1 cellular context compared by ENCODE assay signal in the genomic region with DNA sequence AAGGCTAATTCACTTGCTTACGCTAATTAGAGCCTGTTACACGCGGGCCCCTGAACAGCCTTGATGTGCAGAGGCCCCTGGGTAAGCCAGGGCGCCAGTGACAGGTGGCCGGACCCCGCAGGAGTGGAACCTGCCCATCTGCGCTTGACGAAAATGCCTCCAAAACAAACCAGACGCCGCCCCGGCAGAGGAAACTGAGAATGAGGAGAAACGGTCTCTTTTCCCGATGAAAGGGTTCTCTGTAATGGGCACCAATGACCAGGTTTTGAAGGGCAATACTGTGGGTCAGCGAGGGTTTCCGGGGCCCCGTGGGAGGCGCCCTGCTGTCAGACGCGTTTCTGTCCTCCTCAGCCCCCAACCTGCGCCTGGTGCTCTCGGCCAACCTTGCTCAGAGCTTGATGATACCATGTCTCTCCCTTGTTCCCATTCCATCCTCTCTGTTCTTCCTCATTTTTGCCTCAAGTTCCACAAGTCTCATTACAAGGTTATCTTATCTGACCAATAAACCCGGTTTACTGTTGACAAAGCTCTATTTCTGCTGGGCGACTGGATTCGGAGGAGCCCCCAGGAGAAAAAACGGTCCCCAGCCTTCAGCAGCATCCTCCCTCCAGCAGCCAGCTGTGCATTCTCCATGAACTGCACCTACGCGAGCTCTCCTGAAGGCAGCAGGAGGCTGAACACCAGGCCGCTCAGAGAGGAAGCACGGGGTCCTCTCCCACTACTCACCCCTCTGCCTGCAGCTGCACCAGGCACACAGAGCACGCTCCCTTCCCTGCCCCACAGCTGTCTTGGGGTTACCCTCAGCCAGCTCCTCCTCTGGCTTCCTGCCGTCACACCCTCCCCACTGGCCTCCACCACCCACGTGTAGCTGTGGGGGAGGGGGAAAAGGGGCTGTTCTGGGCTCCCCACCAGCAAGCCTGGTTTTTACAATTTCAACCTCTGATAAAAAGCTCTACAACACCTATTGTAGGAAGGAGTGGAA.
TF ChIP-seq lines count a peak whose summit lies in the region.

No MANE protein-coding gene starts in this region.

TF ChIP-seq in K562, 482 proteins besides CTCF, POLR2A, EP300 and RAD21 (continued from another document and continues in another):
- TF ChIP-seq, protein P1, sequence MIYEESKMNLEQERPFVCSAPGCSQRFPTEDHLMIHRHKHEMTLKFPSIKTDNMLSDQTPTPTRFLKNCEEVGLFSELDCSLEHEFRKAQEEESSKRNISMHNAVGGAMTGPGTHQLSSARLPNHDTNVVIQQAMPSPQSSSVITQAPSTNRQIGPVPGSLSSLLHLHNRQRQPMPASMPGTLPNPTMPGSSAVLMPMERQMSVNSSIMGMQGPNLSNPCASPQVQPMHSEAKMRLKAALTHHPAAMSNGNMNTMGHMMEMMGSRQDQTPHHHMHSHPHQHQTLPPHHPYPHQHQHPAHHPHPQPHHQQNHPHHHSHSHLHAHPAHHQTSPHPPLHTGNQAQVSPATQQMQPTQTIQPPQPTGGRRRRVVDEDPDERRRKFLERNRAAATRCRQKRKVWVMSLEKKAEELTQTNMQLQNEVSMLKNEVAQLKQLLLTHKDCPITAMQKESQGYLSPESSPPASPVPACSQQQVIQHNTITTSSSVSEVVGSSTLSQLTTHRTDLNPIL (CRISPR knock-in tag; IDR thresholded peaks at IDR 0.05): no peak
- TF ChIP-seq, protein P2, sequence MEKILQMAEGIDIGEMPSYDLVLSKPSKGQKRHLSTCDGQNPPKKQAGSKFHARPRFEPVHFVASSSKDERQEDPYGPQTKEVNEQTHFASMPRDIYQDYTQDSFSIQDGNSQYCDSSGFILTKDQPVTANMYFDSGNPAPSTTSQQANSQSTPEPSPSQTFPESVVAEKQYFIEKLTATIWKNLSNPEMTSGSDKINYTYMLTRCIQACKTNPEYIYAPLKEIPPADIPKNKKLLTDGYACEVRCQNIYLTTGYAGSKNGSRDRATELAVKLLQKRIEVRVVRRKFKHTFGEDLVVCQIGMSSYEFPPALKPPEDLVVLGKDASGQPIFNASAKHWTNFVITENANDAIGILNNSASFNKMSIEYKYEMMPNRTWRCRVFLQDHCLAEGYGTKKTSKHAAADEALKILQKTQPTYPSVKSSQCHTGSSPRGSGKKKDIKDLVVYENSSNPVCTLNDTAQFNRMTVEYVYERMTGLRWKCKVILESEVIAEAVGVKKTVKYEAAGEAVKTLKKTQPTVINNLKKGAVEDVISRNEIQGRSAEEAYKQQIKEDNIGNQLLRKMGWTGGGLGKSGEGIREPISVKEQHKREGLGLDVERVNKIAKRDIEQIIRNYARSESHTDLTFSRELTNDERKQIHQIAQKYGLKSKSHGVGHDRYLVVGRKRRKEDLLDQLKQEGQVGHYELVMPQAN (IDR thresholded peaks at IDR 0.05; ENCODE audit: borderline replicate concordance): no peak
- TF ChIP-seq KDM1A (IDR thresholded peaks at IDR 0.05): no peak
- TF ChIP-seq PHTF2 (CRISPR knock-in tag; IDR thresholded peaks at IDR 0.05): no peak
- no peak for TF ChIP-seq MTA3 (IDR thresholded peaks at IDR 0.05; ENCODE audit: borderline replicate concordance)
- TF ChIP-seq KLF13 (tag; IDR thresholded peaks at IDR 0.05; ENCODE audit: borderline replicate concordance, low read depth): no peak
- no peak for TF ChIP-seq SETDB1 (IDR thresholded peaks at IDR 0.05; ENCODE audit: low read length)
- TF ChIP-seq, protein P3, sequence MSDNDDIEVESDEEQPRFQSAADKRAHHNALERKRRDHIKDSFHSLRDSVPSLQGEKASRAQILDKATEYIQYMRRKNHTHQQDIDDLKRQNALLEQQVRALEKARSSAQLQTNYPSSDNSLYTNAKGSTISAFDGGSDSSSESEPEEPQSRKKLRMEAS (CRISPR knock-in tag; IDR thresholded peaks at IDR 0.05): peak; percentile 55; the same call in 1 of the 2 replicates
- TF ChIP-seq, protein P4, sequence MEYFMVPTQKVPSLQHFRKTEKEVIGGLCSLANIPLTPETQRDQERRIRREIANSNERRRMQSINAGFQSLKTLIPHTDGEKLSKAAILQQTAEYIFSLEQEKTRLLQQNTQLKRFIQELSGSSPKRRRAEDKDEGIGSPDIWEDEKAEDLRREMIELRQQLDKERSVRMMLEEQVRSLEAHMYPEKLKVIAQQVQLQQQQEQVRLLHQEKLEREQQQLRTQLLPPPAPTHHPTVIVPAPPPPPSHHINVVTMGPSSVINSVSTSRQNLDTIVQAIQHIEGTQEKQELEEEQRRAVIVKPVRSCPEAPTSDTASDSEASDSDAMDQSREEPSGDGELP (CRISPR knock-in tag; IDR thresholded peaks at IDR 0.05; ENCODE audit: borderline replicate concordance): peak; percentile 28; the same call in 1 of the 2 replicates
- no peak for TF ChIP-seq BRD9 (IDR thresholded peaks at IDR 0.05; ENCODE audit: low read depth, partially characterized antibody)
- TF ChIP-seq, protein P5, sequence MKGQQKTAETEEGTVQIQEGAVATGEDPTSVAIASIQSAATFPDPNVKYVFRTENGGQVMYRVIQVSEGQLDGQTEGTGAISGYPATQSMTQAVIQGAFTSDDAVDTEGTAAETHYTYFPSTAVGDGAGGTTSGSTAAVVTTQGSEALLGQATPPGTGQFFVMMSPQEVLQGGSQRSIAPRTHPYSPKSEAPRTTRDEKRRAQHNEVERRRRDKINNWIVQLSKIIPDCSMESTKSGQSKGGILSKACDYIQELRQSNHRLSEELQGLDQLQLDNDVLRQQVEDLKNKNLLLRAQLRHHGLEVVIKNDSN (CRISPR knock-in tag; IDR thresholded peaks at IDR 0.05): 0 out of 2 replicates have a peak, but pooled peaks have one; percentile 19
- TF ChIP-seq ATF7 (IDR thresholded peaks at IDR 0.05): no peak
- no peak for TF ChIP-seq CBX3 (IDR thresholded peaks at IDR 0.05; ENCODE audit: borderline replicate concordance in 1 of 2, low read length in 2 of 2)
- no peak for TF ChIP-seq SRSF1 (IDR thresholded peaks at IDR 0.05; ENCODE audit: low read depth, low read length)
- TF ChIP-seq, protein P6, sequence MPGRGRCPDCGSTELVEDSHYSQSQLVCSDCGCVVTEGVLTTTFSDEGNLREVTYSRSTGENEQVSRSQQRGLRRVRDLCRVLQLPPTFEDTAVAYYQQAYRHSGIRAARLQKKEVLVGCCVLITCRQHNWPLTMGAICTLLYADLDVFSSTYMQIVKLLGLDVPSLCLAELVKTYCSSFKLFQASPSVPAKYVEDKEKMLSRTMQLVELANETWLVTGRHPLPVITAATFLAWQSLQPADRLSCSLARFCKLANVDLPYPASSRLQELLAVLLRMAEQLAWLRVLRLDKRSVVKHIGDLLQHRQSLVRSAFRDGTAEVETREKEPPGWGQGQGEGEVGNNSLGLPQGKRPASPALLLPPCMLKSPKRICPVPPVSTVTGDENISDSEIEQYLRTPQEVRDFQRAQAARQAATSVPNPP (IDR thresholded peaks at IDR 0.05; ENCODE audit: borderline replicate concordance, insufficient read depth, insufficient read length): no peak
- TF ChIP-seq ETV6 (IDR thresholded peaks at IDR 0.05; ENCODE audit: borderline replicate concordance in 1 of 2, low read depth in 2 of 2, low read length in 1 of 2): no peak
- TF ChIP-seq ETV6 (CRISPR knock-in tag; IDR thresholded peaks at IDR 0.05; ENCODE audit: borderline replicate concordance): no peak
- no peak for TF ChIP-seq TBP (optimal IDR thresholded peaks at IDR 0.05; ENCODE audit: low read depth, low read length)
- peak; percentile 62 for TF ChIP-seq CTBP1 (IDR thresholded peaks at IDR 0.05; ENCODE audit: borderline replicate concordance)
- no peak for TF ChIP-seq CHD4 (IDR thresholded peaks at IDR 0.05; ENCODE audit: insufficient read depth, insufficient replicate concordance, low read depth, low read length, poor library complexity, severe bottlenecking)
- TF ChIP-seq PHB (CRISPR knock-in tag; IDR thresholded peaks at IDR 0.05): no peak
- TF ChIP-seq, protein P7, sequence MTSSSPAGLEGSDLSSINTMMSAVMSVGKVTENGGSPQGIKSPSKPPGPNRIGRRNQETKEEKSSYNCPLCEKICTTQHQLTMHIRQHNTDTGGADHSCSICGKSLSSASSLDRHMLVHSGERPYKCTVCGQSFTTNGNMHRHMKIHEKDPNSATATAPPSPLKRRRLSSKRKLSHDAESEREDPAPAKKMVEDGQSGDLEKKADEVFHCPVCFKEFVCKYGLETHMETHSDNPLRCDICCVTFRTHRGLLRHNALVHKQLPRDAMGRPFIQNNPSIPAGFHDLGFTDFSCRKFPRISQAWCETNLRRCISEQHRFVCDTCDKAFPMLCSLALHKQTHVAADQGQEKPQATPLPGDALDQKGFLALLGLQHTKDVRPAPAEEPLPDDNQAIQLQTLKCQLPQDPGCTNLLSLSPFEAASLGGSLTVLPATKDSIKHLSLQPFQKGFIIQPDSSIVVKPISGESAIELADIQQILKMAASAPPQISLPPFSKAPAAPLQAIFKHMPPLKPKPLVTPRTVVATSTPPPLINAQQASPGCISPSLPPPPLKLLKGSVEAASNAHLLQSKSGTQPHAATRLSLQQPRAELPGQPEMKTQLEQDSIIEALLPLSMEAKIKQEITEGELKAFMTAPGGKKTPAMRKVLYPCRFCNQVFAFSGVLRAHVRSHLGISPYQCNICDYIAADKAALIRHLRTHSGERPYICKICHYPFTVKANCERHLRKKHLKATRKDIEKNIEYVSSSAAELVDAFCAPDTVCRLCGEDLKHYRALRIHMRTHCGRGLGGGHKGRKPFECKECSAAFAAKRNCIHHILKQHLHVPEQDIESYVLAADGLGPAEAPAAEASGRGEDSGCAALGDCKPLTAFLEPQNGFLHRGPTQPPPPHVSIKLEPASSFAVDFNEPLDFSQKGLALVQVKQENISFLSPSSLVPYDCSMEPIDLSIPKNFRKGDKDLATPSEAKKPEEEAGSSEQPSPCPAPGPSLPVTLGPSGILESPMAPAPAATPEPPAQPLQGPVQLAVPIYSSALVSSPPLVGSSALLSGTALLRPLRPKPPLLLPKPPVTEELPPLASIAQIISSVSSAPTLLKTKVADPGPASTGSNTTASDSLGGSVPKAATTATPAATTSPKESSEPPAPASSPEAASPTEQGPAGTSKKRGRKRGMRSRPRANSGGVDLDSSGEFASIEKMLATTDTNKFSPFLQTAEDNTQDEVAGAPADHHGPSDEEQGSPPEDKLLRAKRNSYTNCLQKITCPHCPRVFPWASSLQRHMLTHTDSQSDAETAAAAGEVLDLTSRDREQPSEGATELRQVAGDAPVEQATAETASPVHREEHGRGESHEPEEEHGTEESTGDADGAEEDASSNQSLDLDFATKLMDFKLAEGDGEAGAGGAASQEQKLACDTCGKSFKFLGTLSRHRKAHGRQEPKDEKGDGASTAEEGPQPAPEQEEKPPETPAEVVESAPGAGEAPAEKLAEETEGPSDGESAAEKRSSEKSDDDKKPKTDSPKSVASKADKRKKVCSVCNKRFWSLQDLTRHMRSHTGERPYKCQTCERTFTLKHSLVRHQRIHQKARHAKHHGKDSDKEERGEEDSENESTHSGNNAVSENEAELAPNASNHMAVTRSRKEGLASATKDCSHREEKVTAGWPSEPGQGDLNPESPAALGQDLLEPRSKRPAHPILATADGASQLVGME (CRISPR knock-in tag; IDR thresholded peaks at IDR 0.05): no peak
- no peak for TF ChIP-seq ZNF239 (CRISPR knock-in tag; IDR thresholded peaks at IDR 0.05)
- no peak for TF ChIP-seq ZNF561 (CRISPR knock-in tag; conservative IDR thresholded peaks at IDR 0.05)
- peak; percentile 48 for TF ChIP-seq EGR1 (conservative IDR thresholded peaks at IDR 0.05)
- no peak for TF ChIP-seq ZNF589 (CRISPR knock-in tag; IDR thresholded peaks at IDR 0.05; ENCODE audit: low read depth)
- TF ChIP-seq RB1 (IDR thresholded peaks at IDR 0.05; ENCODE audit: low read depth): no peak
- no peak for TF ChIP-seq ZNF133 (CRISPR knock-in tag; IDR thresholded peaks at IDR 0.05)
- no peak for TF ChIP-seq WHSC1 (IDR thresholded peaks at IDR 0.05; ENCODE audit: low read length)
- no peak for TF ChIP-seq NELFE (IDR thresholded peaks at IDR 0.05; ENCODE audit: insufficient read depth, insufficient read length)
- no peak for TF ChIP-seq ZFX (CRISPR knock-in tag; IDR thresholded peaks at IDR 0.05)
- no peak for TF ChIP-seq RAD51 (IDR thresholded peaks at IDR 0.05; ENCODE audit: borderline replicate concordance, low read depth)
- TF ChIP-seq ATF1 (CRISPR knock-in tag; IDR thresholded peaks at IDR 0.05): no peak
- TF ChIP-seq ATF1 (tag; IDR thresholded peaks at IDR 0.05): no peak
- TF ChIP-seq, protein P8, sequence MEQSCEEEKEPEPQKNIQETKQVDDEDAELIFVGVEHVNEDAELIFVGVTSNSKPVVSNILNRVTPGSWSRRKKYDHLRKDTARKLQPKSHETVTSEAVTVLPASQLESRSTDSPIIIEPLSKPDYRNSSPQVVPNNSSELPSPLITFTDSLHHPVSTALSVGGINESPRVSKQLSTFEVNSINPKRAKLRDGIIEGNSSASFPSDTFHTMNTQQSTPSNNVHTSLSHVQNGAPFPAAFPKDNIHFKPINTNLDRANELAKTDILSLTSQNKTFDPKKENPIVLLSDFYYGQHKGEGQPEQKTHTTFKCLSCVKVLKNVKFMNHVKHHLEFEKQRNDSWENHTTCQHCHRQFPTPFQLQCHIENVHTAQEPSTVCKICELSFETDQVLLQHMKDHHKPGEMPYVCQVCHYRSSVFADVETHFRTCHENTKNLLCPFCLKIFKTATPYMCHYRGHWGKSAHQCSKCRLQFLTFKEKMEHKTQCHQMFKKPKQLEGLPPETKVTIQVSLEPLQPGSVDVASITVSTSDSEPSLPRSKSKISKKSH (CRISPR knock-in tag; IDR thresholded peaks at IDR 0.05): no peak
- TF ChIP-seq RUNX1 (IDR thresholded peaks at IDR 0.05; ENCODE audit: low read depth): no peak
- TF ChIP-seq SAP30 (IDR thresholded peaks at IDR 0.05; ENCODE audit: borderline replicate concordance, insufficient read depth, low read depth, low read length, poor library complexity, severe bottlenecking): no peak
- TF ChIP-seq MAFF (IDR thresholded peaks at IDR 0.05; ENCODE audit: low read length): no peak
- peak; percentile 30; the same call in 1 of the 2 replicates for TF ChIP-seq ARID1B (IDR thresholded peaks at IDR 0.05)
- TF ChIP-seq, protein P9, sequence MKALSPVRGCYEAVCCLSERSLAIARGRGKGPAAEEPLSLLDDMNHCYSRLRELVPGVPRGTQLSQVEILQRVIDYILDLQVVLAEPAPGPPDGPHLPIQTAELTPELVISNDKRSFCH (CRISPR knock-in tag; IDR thresholded peaks at IDR 0.05): no peak
- TF ChIP-seq, protein P9 (tag; IDR thresholded peaks at IDR 0.05): no peak
- no peak for TF ChIP-seq POLR2AphosphoS5 (IDR thresholded peaks at IDR 0.05; ENCODE audit: control insufficient read depth, insufficient read depth, low read depth, low read length)
- TF ChIP-seq ZBTB8A (IDR thresholded peaks at IDR 0.05; ENCODE audit: partially characterized antibody): no peak
- TF ChIP-seq ZFP30 (CRISPR knock-in tag; IDR thresholded peaks at IDR 0.05; ENCODE audit: borderline replicate concordance): no peak
- no peak for TF ChIP-seq MCM3 (IDR thresholded peaks at IDR 0.05)
- no peak for TF ChIP-seq ZKSCAN8 (CRISPR knock-in tag; IDR thresholded peaks at IDR 0.05)
- TF ChIP-seq FOXJ2 (tag; IDR thresholded peaks at IDR 0.05): no peak
- TF ChIP-seq, protein P10, sequence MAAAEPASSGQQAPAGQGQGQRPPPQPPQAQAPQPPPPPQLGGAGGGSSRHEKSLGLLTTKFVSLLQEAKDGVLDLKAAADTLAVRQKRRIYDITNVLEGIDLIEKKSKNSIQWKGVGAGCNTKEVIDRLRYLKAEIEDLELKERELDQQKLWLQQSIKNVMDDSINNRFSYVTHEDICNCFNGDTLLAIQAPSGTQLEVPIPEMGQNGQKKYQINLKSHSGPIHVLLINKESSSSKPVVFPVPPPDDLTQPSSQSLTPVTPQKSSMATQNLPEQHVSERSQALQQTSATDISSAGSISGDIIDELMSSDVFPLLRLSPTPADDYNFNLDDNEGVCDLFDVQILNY (CRISPR knock-in tag; IDR thresholded peaks at IDR 0.05): no peak
- TF ChIP-seq DIDO1 (tag; IDR thresholded peaks at IDR 0.05; ENCODE audit: low read depth): no peak
